Comparison of ENCODE assay signal across 1 cellular context in genomic region chr2:98607104-98607503, GRCh38.
TF ChIP-seq lines count a peak whose summit lies in the region.

No MANE protein-coding gene starts in this region.

TF ChIP-seq in K562, 482 proteins besides CTCF, POLR2A, EP300 and RAD21 (continued from another document):
- TF ChIP-seq THRA (IDR thresholded peaks at IDR 0.05) (no peak), ZNF324 (CRISPR knock-in tag; IDR thresholded peaks at IDR 0.05) (no peak), ZNF717 (CRISPR knock-in tag; IDR thresholded peaks at IDR 0.05) (no peak), E2F1 (CRISPR knock-in tag; IDR thresholded peaks at IDR 0.05) (no peak), CBX8 (IDR thresholded peaks at IDR 0.05; ENCODE audit: borderline replicate concordance, extremely low read depth, low read depth, low read length, poor library complexity, severe bottlenecking) (no peak), KLF10 (CRISPR knock-in tag; IDR thresholded peaks at IDR 0.05) (no peak), ZNF655 (CRISPR knock-in tag; IDR thresholded peaks at IDR 0.05) (no peak), ZNF347 (CRISPR knock-in tag; IDR thresholded peaks at IDR 0.05; ENCODE audit: low read depth) (no peak), ZSCAN32 (CRISPR knock-in tag; IDR thresholded peaks at IDR 0.05) (no peak), RREB1 (CRISPR knock-in tag; IDR thresholded peaks at IDR 0.05) (no peak), USF1 (CRISPR knock-in tag; IDR thresholded peaks at IDR 0.05) (no peak), ZNF217 (CRISPR knock-in tag; IDR thresholded peaks at IDR 0.05) (no peak)
